Comparison of ENCODE assay signal across 14 cellular contexts in genomic region chr4:111792592-111792991, GRCh38.
"Had no signal": no experiment of that assay in that cellular context is flagged by ENCODE, and none has a peak within 500 bp of the region (broad histone marks: within the 10 kb centered on the region; RNA-seq: fewer than 3 reads in every experiment).

No MANE protein-coding gene starts in this region.

- H3K9me3 ChIP-seq: esophagus muscularis mucosa, heart right ventricle, thyroid gland had no signal

- H3K27ac ChIP-seq: esophagus muscularis mucosa, heart right ventricle, thyroid gland had no signal

- H3K36me3 ChIP-seq: esophagus muscularis mucosa, heart right ventricle, thyroid gland had no signal

- ATAC-seq: heart right ventricle had no signal

- H3K4me1 ChIP-seq: heart right ventricle, thyroid gland had no signal

- DNase-seq: activated CD4-positive, alpha-beta T cell treated with anti-CD3 and anti-CD28 coated beads, Interleukin-2, amount 50 U/mL, for 4 hours; activated gamma-delta T cell; effector CD8-positive, alpha-beta T cell; heart right ventricle; immature natural killer cell; occipital lobe; retina; stimulated activated CD4-positive, alpha-beta T cell treated with anti-CD3 and anti-CD28 coated beads, Interleukin-12 subunit alpha, Interleukin-12 subunit beta, amount 100 ng/mL, for 4 hours; stimulated activated CD4-positive, alpha-beta T cell treated with anti-CD3 and anti-CD28 coated beads, Interleukin-1b, Interleukin-23, amount 100 ng/mL, for 48 hours; stimulated activated CD8-positive, alpha-beta memory T cell treated with anti-CD3 and anti-CD28 coated beads, Interleukin-4, amount 100 ng/mL, for 48 hours; stimulated activated naive CD4-positive, alpha-beta T cell; T-helper 2 cell; thyroid gland had no signal

- H3K4me3 ChIP-seq: esophagus muscularis mucosa, heart right ventricle, thyroid gland had no signal
